ENCODE assay signal across 1 cellular context in the genomic region with DNA sequence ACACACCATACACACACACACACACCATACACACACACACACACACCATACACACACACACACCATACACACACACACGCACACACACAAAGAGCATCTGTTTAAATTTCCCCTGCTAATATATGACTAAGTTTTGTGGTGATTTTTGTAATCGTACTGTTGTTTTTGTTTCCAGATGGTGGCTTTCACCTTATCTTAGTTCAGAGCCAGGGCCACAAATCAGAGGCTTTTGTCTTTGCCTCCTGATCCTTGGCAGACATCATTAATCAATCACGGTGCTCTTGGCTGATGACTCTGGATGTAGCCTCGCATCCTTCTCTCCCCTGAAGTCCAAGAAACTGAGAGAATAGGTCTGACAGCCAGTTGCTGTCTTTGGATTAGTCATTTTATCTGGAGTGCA.
TF ChIP-seq lines count a peak whose summit lies in the region.

No MANE protein-coding gene starts in this region.

TF ChIP-seq in GM12878, 131 proteins besides CTCF, POLR2A, EP300 and RAD21:
- no peak for TF ChIP-seq CHD4 (IDR thresholded peaks at IDR 0.05)
- TF ChIP-seq, protein P1, sequence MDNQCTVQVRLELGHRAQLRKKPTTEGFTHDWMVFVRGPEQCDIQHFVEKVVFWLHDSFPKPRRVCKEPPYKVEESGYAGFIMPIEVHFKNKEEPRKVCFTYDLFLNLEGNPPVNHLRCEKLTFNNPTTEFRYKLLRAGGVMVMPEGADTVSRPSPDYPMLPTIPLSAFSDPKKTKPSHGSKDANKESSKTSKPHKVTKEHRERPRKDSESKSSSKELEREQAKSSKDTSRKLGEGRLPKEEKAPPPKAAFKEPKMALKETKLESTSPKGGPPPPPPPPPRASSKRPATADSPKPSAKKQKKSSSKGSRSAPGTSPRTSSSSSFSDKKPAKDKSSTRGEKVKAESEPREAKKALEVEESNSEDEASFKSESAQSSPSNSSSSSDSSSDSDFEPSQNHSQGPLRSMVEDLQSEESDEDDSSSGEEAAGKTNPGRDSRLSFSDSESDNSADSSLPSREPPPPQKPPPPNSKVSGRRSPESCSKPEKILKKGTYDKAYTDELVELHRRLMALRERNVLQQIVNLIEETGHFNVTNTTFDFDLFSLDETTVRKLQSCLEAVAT (IDR thresholded peaks at IDR 0.05): peak; percentile 87
